ENCODE assay signal across 9 cellular contexts in genomic region chr18:22465859-22466602, GRCh38. TPM values are rescaled to one million over a fixed set of nuclear protein-coding genes. Genes with fewer than 3 reads are reported as not detected.
DNase-seq lines count a peak whose midpoint lies in the region; ATAC-seq and TF ChIP-seq lines count a peak whose summit lies in the region.
"Had no signal": no experiment of that assay in that cellular context is flagged by ENCODE, and none has a peak within 500 bp of the region (broad histone marks: within the 10 kb centered on the region; RNA-seq: fewer than 3 reads in every experiment).

No MANE protein-coding gene starts in this region.

- 50% methylated on average over 5 of the region's 5 CpGs for WGBS in right lobe of liver (ENCODE audit: insufficient coverage, low coverage, low lambda C conversion rate, missing lambda C conversion rate)

- H3K4me3 ChIP-seq in breast epithelium, result no peak overlapping the region
- H3K4me3 ChIP-seq in right lobe of liver, result no peak overlapping the region

- no peak for TF ChIP-seq POLR2A in breast epithelium (IDR thresholded peaks at IDR 0.05)
- no peak for TF ChIP-seq POLR2A in right lobe of liver (IDR thresholded peaks at IDR 0.05)

- intact Hi-C loops in breast epithelium (cut with DNase I; ENCODE audit: low total_unique reads), result no loop called here
- intact Hi-C loops in right lobe of liver (cut with DNase I), result no loop called here

- H3K9me3 ChIP-seq in breast epithelium (no peaks in the 10 kb centered on the region), right lobe of liver (no peaks in the 10 kb centered on the region)

- H3K36me3 ChIP-seq in breast epithelium, result no peaks in the 10 kb centered on the region
- H3K36me3 ChIP-seq in right lobe of liver, result no peaks in the 10 kb centered on the region

- TF ChIP-seq CTCF in 22Rv1 (IDR thresholded peaks at IDR 0.05) (no peak), breast epithelium (IDR thresholded peaks at IDR 0.05) (no peak), right lobe of liver (IDR thresholded peaks at IDR 0.05) (no peak)

- H3K27ac ChIP-seq in 22Rv1 (peak overlapping the region; percentile 84), breast epithelium (peak overlapping the region; percentile 29 to 34), right lobe of liver (peak overlapping the region in 1 of 3 donors; percentile 12)

- ATAC-seq in right lobe of liver, result peak; percentile 53 to 85 (median 56)
- no peak for ATAC-seq in GM19035 (IDR thresholded peaks at IDR 0.05; ENCODE audit: unreplicated experiment)
- no peak for ATAC-seq in HG03432 (IDR thresholded peaks at IDR 0.05; ENCODE audit: unreplicated experiment)
- ATAC-seq in HG03196 (IDR thresholded peaks at IDR 0.05; ENCODE audit: unreplicated experiment), result no peak

- H3K4me1 ChIP-seq in breast epithelium (peaks cover 0 to 2% of the 10 kb centered on the region in 2 donors), right lobe of liver (peaks cover 0 to 23% (median 12%) of the 10 kb centered on the region in 4 donors)

- DNase-seq in HuH-7.5 (ENCODE audit: low spot score) (peak; percentile 42), breast epithelium (ENCODE audit: low spot score in 2 of 2) (no peak), right lobe of liver (no peak), NCI-H1694 (lab: John Stamatoyannopoulos, UW) (no peak)
- DNase-seq: DND-41 had no signal

- H3K27me3 ChIP-seq in breast epithelium (no peaks in the 10 kb centered on the region), right lobe of liver (no peaks in the 10 kb centered on the region)

RNA-seq across cellular contexts. Expression of gene CTAGE1, which starts 48.3 kb away (rescaled TPM):
- not detected for total RNA-seq in breast epithelium
- not detected for total RNA-seq in right lobe of liver

Comparison
In these comparisons a context has a peak if more than half of its experiments do, and no peak if none do; other contexts are left out.
1. ATAC-seq: peak in right lobe of liver (4 of 4); none in GM19035 (single experiment), HG03432 (single experiment) and HG03196 (single experiment).